ENCODE assay signal across 29 cellular contexts in the genomic region with DNA sequence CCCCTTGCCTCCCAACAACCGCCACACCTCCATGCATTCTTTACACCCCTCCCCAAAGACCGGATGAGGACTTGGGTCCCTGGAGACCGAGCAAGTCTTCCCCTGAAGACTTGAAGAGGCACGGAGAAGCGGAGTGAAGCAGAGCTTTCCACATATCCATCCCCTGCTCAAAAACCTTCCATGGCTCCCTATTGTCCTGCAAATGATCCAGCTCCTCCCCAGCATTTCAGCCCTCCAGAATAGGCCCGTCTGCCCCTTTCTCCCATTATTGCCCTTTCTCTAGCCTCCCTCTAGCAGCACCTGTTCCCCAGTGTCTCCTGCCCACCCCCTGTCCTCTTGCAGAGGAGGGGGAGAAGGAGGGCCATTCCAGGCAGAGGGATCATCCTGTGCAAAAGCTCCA. TPM values are rescaled to one million over a fixed set of nuclear protein-coding genes. Genes with fewer than 3 reads are reported as not detected.
"Had no signal": no experiment of that assay in that cellular context is flagged by ENCODE, and none has a peak within 500 bp of the region (broad histone marks: within the 10 kb centered on the region; RNA-seq: fewer than 3 reads in every experiment).

No MANE protein-coding gene starts in this region.

- ATAC-seq: esophagus mucosa, gastrocnemius medialis, left ventricle myocardium superior, lower lobe of right lung, psoas muscle, right cardiac atrium had no signal

- H3K27ac ChIP-seq: colonic mucosa, epithelial cell of prostate, gastrocnemius medialis, lower lobe of right lung, neutrophil, ovary, psoas muscle, sigmoid colon, stomach, thyroid gland had no signal

- DNase-seq: colonic mucosa; effector CD8-positive, alpha-beta T cell; endodermal cell; foreskin fibroblast; gastrocnemius medialis; head of caudate nucleus; left ventricle myocardium superior; lower lobe of right lung; naive thymus-derived CD8-positive, alpha-beta T cell; nephron progenitor cell; ovary; posterior cingulate gyrus; psoas muscle; right cardiac atrium; sigmoid colon; stimulated activated CD4-positive, alpha-beta T cell treated with anti-CD3 and anti-CD28 coated beads, Interleukin-2, amount 100 ng/mL, for 24 hours; stimulated activated CD4-positive, alpha-beta T cell treated with anti-CD3 and anti-CD28 coated beads, Interleukin-4, amount 100 ng/mL, for 24 hours; stimulated activated naive CD4-positive, alpha-beta T cell treated with Interleukin-2 at 50 U/mL for 16 hours; stomach; thyroid gland had no signal

- H3K36me3 ChIP-seq: colonic mucosa, gastrocnemius medialis, lower lobe of right lung, neutrophil, ovary, sigmoid colon, stomach, thyroid gland had no signal

- H3K4me3 ChIP-seq: colonic mucosa, gastrocnemius medialis, lower lobe of right lung, ovary, psoas muscle, sigmoid colon, stomach, thyroid gland had no signal

- H3K4me1 ChIP-seq: colonic mucosa, gastrocnemius medialis, lower lobe of right lung, psoas muscle, thyroid gland had no signal

- H3K27ac Mint-ChIP-seq: dendritic cell treated with granulocyte-macrophage colony-stimulating factor and Interleukin-4, amounts not matched to agents 40 ng/mL and 50 ng/mL, for 4 days; endodermal cell; nephron progenitor cell; stimulated activated effector memory CD8-positive, alpha-beta T cell treated with anti-CD3 and anti-CD28 coated beads, Interleukin-12 subunit alpha, Interleukin-12 subunit beta, amount 100 ng/mL, for 72 hours; type B pancreatic cell had no signal

- H3K36me3 Mint-ChIP-seq: naive thymus-derived CD8-positive, alpha-beta T cell; stimulated activated effector memory CD8-positive, alpha-beta T cell treated with anti-CD3 and anti-CD28 coated beads, Interleukin-12 subunit alpha, Interleukin-12 subunit beta, amount 100 ng/mL, for 72 hours; type B pancreatic cell had no signal

- H3K9me3 ChIP-seq: colonic mucosa, gastrocnemius medialis, lower lobe of right lung, neutrophil, ovary, psoas muscle, sigmoid colon, stomach, thyroid gland had no signal

- H3K27me3 ChIP-seq: colonic mucosa, ovary, thyroid gland had no signal

- FAIRE-seq: keratinocyte had no signal

- H3K4me3 Mint-ChIP-seq: dendritic cell treated with granulocyte-macrophage colony-stimulating factor and Interleukin-4, amounts not matched to agents 40 ng/mL and 50 ng/mL, for 4 days; endodermal cell; naive thymus-derived CD8-positive, alpha-beta T cell; nephron progenitor cell; stimulated activated effector memory CD8-positive, alpha-beta T cell treated with anti-CD3 and anti-CD28 coated beads, Interleukin-12 subunit alpha, Interleukin-12 subunit beta, amount 100 ng/mL, for 72 hours; type B pancreatic cell had no signal

- H3K9me3 Mint-ChIP-seq: dendritic cell treated with granulocyte-macrophage colony-stimulating factor and Interleukin-4, amounts not matched to agents 40 ng/mL and 50 ng/mL, for 4 days; endodermal cell; naive thymus-derived CD8-positive, alpha-beta T cell; nephron progenitor cell; stimulated activated effector memory CD8-positive, alpha-beta T cell treated with anti-CD3 and anti-CD28 coated beads, Interleukin-12 subunit alpha, Interleukin-12 subunit beta, amount 100 ng/mL, for 72 hours; type B pancreatic cell had no signal

RNA-seq across cellular contexts. Expression of a gene that starts 59.8 kb away (rescaled TPM):
- total RNA-seq: endodermal cell, myocyte, renal cortical epithelial cell had no signal
